ENCODE assay signal across 8 cellular contexts in the genomic region with DNA sequence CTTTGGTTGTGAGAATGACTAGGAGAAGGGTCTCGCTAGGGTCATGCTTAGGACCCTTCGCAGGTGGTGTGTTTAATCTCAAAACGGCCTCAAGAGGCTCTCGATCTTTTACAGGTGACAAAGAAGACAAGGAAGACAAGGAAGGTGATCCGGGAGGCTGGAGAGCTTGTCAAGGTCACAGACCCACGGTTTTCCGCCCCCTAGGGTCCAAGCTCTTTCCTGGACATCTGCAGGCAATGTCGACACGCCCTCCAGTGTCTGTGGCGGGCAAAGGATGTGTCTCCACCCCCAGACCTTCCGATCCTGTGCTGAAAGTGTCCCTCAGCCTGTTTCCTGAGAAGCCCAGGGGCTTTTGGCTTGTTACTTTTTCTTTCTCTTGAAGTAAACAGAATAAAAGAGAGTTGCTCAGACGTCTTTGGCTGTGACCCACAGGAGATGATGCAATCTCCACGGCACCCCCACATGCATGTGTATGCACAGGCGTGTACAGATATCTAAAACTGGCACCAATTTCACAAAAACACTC.
DNase-seq lines count a peak whose midpoint lies in the region; ATAC-seq, FAIRE-seq and TF ChIP-seq lines count a peak whose summit lies in the region.

No MANE protein-coding gene starts in this region.

- peak; percentile 100 for FAIRE-seq in GM19239 (lab: Jason Lieb, UNC)

- no peaks in the 10 kb centered on the region for H4K20me1 ChIP-seq in BLaER1 treated with 17β-estradiol and CSF1 and Interleukin-3, amounts not matched to agents 10 nM and 100 nM
- H4K20me1 ChIP-seq in OCI-LY7 (ENCODE audit: insufficient read depth, low read length): no peaks in the 10 kb centered on the region

- no peaks in the 10 kb centered on the region for H3K9me3 ChIP-seq in BLaER1 treated with 17β-estradiol and CSF1 and Interleukin-3, amounts not matched to agents 10 nM and 100 nM (replicated peaks in 1 of 11)
- H3K9me3 ChIP-seq in OCI-LY7 (ENCODE audit: low read length): no peaks in the 10 kb centered on the region

- BruUV-seq in OCI-LY7 (replicated peaks; lab: Mats Ljungman, UMichigan): no TSS peak

- peak overlapping the region; percentile 96 for H3K27ac Mint-ChIP-seq in activated T-cell treated with anti-CD3 and anti-CD28 coated beads, Interleukin-2, amount 50 U/mL, for 72 hours
- H3K27ac Mint-ChIP-seq in neural crest cell (ENCODE audit: unreplicated experiment): no peak overlapping the region
- H3K27ac Mint-ChIP-seq in stimulated activated naive CD8-positive, alpha-beta T cell treated with anti-CD3 and anti-CD28 coated beads, Interleukin-15, amount 100 ng/mL, for 72 hours: peak overlapping the region; percentile 99 to 100

- peak overlapping the region; percentile 63 to 89 (median 83) for H3K9ac ChIP-seq in BLaER1 treated with 17β-estradiol and CSF1 and Interleukin-3, amounts not matched to agents 10 nM and 100 nM

- no peaks in the 10 kb centered on the region for H3K9me2 ChIP-seq in OCI-LY7 (ENCODE audit: insufficient read depth, low read length)

- no peaks in the 10 kb centered on the region for H3K27me3 ChIP-seq in BLaER1 treated with 17β-estradiol and CSF1 and Interleukin-3, amounts not matched to agents 10 nM and 100 nM

- peak overlapping the region; percentile 34 to 65 (median 53); a peak in 19 of 20 replicates for H3K4me3 ChIP-seq in BLaER1 treated with 17β-estradiol and CSF1 and Interleukin-3, amounts not matched to agents 10 nM and 100 nM
- H3K4me3 ChIP-seq in OCI-LY7 (ENCODE audit: low read depth, low read length, poor library complexity, severe bottlenecking): peak overlapping the region; percentile 43

- peaks cover 58 to 87% (median 81%) of the 10 kb centered on the region in 10 experiments for H3K4me1 ChIP-seq in BLaER1 treated with 17β-estradiol and CSF1 and Interleukin-3, amounts not matched to agents 10 nM and 100 nM
- H3K4me1 ChIP-seq in OCI-LY7 (ENCODE audit: insufficient read depth, low read length, poor library complexity, severe bottlenecking): peaks cover 60% of the 10 kb centered on the region

- intact Hi-C loops in OCI-LY7 (cut with micrococcal nuclease; ENCODE audit: unreplicated experiment): loop anchor here (1.0 to 10.0 kb wide), 8 partner anchors 75 to 531 kb away; partner anchors contain the start of genes FAN1 and KLF13

- peak overlapping the region; percentile 59 to 97 (median 92); a peak in 21 of 22 replicates for H3K27ac ChIP-seq in BLaER1 treated with 17β-estradiol and CSF1 and Interleukin-3, amounts not matched to agents 10 nM and 100 nM
- H3K27ac ChIP-seq in OCI-LY7 (ENCODE audit: low read depth, low read length, poor library complexity, severe bottlenecking): peak overlapping the region; percentile 72

- H3K36me3 Mint-ChIP-seq in activated T-cell treated with anti-CD3 and anti-CD28 coated beads, Interleukin-2, amount 50 U/mL, for 72 hours (ENCODE audit: insufficient read depth in 2 of 2): peaks cover 0 to 1% of the 10 kb centered on the region in 2 donors
- no peaks in the 10 kb centered on the region for H3K36me3 Mint-ChIP-seq in neural crest cell (ENCODE audit: low read depth)

- peaks cover 93% of the 10 kb centered on the region for H3K4me1 Mint-ChIP-seq in activated T-cell treated with anti-CD3 and anti-CD28 coated beads, Interleukin-2, amount 50 U/mL, for 72 hours (ENCODE audit: low read depth)
- peaks cover 11% of the 10 kb centered on the region for H3K4me1 Mint-ChIP-seq in neural crest cell
- H3K4me1 Mint-ChIP-seq in stimulated activated naive CD8-positive, alpha-beta T cell treated with anti-CD3 and anti-CD28 coated beads, Interleukin-15, amount 100 ng/mL, for 72 hours: peaks cover 89% of the 10 kb centered on the region

- no peak for DNase-seq in GM19239 (ENCODE audit: insufficient read length, low spot score)
- DNase-seq in OCI-LY7 (ENCODE audit: low spot score): peak; percentile 94
- peak; percentile 90 to 93 for DNase-seq in activated T-cell treated with anti-CD3 and anti-CD28 coated beads, Interleukin-2, amount 50 U/mL, for 72 hours
- peak; percentile 75 for DNase-seq in fibroblast of peridontal ligament (ENCODE audit: extremely low read depth)
- peak; percentile 55 for DNase-seq in neural crest cell (ENCODE audit: low read depth, low spot score)
- DNase-seq in stimulated activated naive CD8-positive, alpha-beta T cell treated with anti-CD3 and anti-CD28 coated beads, Interleukin-15, amount 100 ng/mL, for 72 hours: peak; percentile 89 to 91

- POLR2A ChIA-PET in OCI-LY7 (lab: Charles Lee): interaction anchor here (0.6 to 2.4 kb wide), 11 partner anchors 17 to 432 kb away, joined by 3 to 14 read pairs (median 5); partner anchors contain the start of gene KLF13

- ATAC-seq in HG03439 (IDR thresholded peaks at IDR 0.05; ENCODE audit: unreplicated experiment): peak; percentile 58
- ATAC-seq in activated T-cell treated with anti-CD3 and anti-CD28 coated beads, Interleukin-2, amount 50 U/mL, for 72 hours (replicated peaks in 1 of 2): peak; percentile 68 to 70
- peak; percentile 76 for ATAC-seq in stimulated activated naive CD8-positive, alpha-beta T cell treated with anti-CD3 and anti-CD28 coated beads, Interleukin-15, amount 100 ng/mL, for 72 hours

- H2AFZ ChIP-seq in OCI-LY7 (ENCODE audit: low read length): peak overlapping the region; percentile 89; the same call in 1 of the 2 replicates

- no peaks in the 10 kb centered on the region for H3K9me3 Mint-ChIP-seq in activated T-cell treated with anti-CD3 and anti-CD28 coated beads, Interleukin-2, amount 50 U/mL, for 72 hours
- H3K9me3 Mint-ChIP-seq in neural crest cell: no peaks in the 10 kb centered on the region
- H3K9me3 Mint-ChIP-seq in stimulated activated naive CD8-positive, alpha-beta T cell treated with anti-CD3 and anti-CD28 coated beads, Interleukin-15, amount 100 ng/mL, for 72 hours: no peaks in the 10 kb centered on the region

- no peaks in the 10 kb centered on the region for H3K36me3 ChIP-seq in BLaER1 treated with 17β-estradiol and CSF1 and Interleukin-3, amounts not matched to agents 10 nM and 100 nM
- H3K36me3 ChIP-seq in OCI-LY7 (ENCODE audit: insufficient read depth, low read length): no peaks in the 10 kb centered on the region

- CTCF ChIA-PET in OCI-LY7 (lab: Charles Lee; ENCODE audit: unreplicated experiment): interaction anchor here (0.5 to 7.7 kb wide), 18 partner anchors 18 to 307 kb away, joined by 3 to 121 read pairs (median 4); no protein-coding TSS in a partner anchor

- no peaks in the 10 kb centered on the region for H3K79me2 ChIP-seq in OCI-LY7 (ENCODE audit: insufficient read depth, low read depth, low read length)

- peak overlapping the region; percentile 91 to 99 (median 96) for H3K4me2 ChIP-seq in BLaER1 treated with 17β-estradiol and CSF1 and Interleukin-3, amounts not matched to agents 10 nM and 100 nM
- peak overlapping the region; percentile 87 for H3K4me2 ChIP-seq in OCI-LY7 (ENCODE audit: low read length)

- no peaks in the 10 kb centered on the region for H3K27me3 Mint-ChIP-seq in activated T-cell treated with anti-CD3 and anti-CD28 coated beads, Interleukin-2, amount 50 U/mL, for 72 hours (ENCODE audit: low read depth)
- H3K27me3 Mint-ChIP-seq in neural crest cell (ENCODE audit: low read depth): peaks cover 4% of the 10 kb centered on the region
- no peaks in the 10 kb centered on the region for H3K27me3 Mint-ChIP-seq in stimulated activated naive CD8-positive, alpha-beta T cell treated with anti-CD3 and anti-CD28 coated beads, Interleukin-15, amount 100 ng/mL, for 72 hours

- TF ChIP-seq CTCF in OCI-LY7 (conservative IDR thresholded peaks at IDR 0.05; ENCODE audit: low read length): peak; percentile 98
- TF ChIP-seq CTCF in neural crest cell (conservative IDR thresholded peaks at IDR 0.05): peak; percentile 58

- peak overlapping the region; percentile 85 to 86 for H3K4me3 Mint-ChIP-seq in activated T-cell treated with anti-CD3 and anti-CD28 coated beads, Interleukin-2, amount 50 U/mL, for 72 hours
- H3K4me3 Mint-ChIP-seq in neural crest cell: peak overlapping the region; percentile 5
- H3K4me3 Mint-ChIP-seq in stimulated activated naive CD8-positive, alpha-beta T cell treated with anti-CD3 and anti-CD28 coated beads, Interleukin-15, amount 100 ng/mL, for 72 hours: peak overlapping the region; percentile 82 to 88

Comparison
In these comparisons a context has a peak if more than half of its experiments do, and no peak if none do; other contexts are left out.
1. H3K4me3 Mint-ChIP-seq: peak in every context shown above with its lines; median percentile 86 in activated T-cell treated with anti-CD3 and anti-CD28 coated beads, Interleukin-2, amount 50 U/mL, for 72 hours; 85 in stimulated activated naive CD8-positive, alpha-beta T cell treated with anti-CD3 and anti-CD28 coated beads, Interleukin-15, amount 100 ng/mL, for 72 hours; 5 in neural crest cell.